In genomic region chr3:109393728-109394127, GRCh38 we compare ENCODE assay signal across 15 cellular contexts. TPM values are rescaled to one million over a fixed set of nuclear protein-coding genes. Genes with fewer than 3 reads are reported as not detected.
"Had no signal": no experiment of that assay in that cellular context is flagged by ENCODE, and none has a peak within 500 bp of the region (broad histone marks: within the 10 kb centered on the region; RNA-seq: fewer than 3 reads in every experiment).

No MANE protein-coding gene starts in this region.

RNA-seq across cellular contexts. Expression of gene DPPA4, which starts 56.4 kb away (rescaled TPM):
- total RNA-seq: activated CD4-positive, alpha-beta memory T cell treated with anti-CD3 and anti-CD28 coated beads, Interleukin-2, amount 10 ng/mL, durations not matched to agents 7 days and 5 days; activated CD4-positive, alpha-beta T cell treated with anti-CD3 and anti-CD28 coated beads, Interleukin-2, amount 10 ng/mL, durations not matched to agents 7 days and 5 days; activated naive CD8-positive, alpha-beta T cell treated with anti-CD3 and anti-CD28 coated beads, Interleukin-2, amount 10 ng/mL, durations not matched to agents 7 days and 5 days; ascending aorta; bronchial epithelial cell; cardiac septum; dermis blood vessel endothelial cell; endothelial cell of umbilical vein; esophagus squamous epithelium; fibroblast of lung; fibroblast of villous mesenchyme; gastroesophageal sphincter; glomerular endothelial cell; T-helper 1 cell treated with Interleukin-12 subunit alpha and Interleukin-12 subunit beta and Interleukin-4 antibody, amounts not matched to agents 30 ng/mL and 1 ng/mL, for 36 hours had no signal
- polyA plus RNA-seq: esophagus had no signal
